In genomic region chr13:27203854-27204253, GRCh38 we compare ENCODE assay signal across 13 cellular contexts. TPM values are rescaled to one million over a fixed set of nuclear protein-coding genes. Genes with fewer than 3 reads are reported as not detected.
A peak's percentile ranks its signal among the peaks of the same experiment; 100 is the strongest.
DNase-seq lines count a peak whose midpoint lies in the region; ATAC-seq and TF ChIP-seq lines count a peak whose summit lies in the region.
"Had no signal": no experiment of that assay in that cellular context is flagged by ENCODE, and none has a peak within 500 bp of the region (broad histone marks: within the 10 kb centered on the region; RNA-seq: fewer than 3 reads in every experiment).

No MANE protein-coding gene starts in this region.

- H3K27ac ChIP-seq in A673 (ENCODE audit: low read depth, low read length, poor library complexity, severe bottlenecking) (no peak overlapping the region), VCaP (no peak overlapping the region), vagina (no peak overlapping the region)

- CTCF ChIA-PET in A673 (lab: Charles Lee) = no interaction called here

- TF ChIP-seq POLR2A in vagina (IDR thresholded peaks at IDR 0.05) = no peak

- no TSS peak for BruUV-seq in A673 (replicated peaks; lab: Mats Ljungman, UMichigan)

- no peaks in the 10 kb centered on the region for H3K9me3 ChIP-seq in A673 (ENCODE audit: low read depth, low read length, poor library complexity, severe bottlenecking)
- H3K9me3 ChIP-seq in vagina = no peaks in the 10 kb centered on the region

- H3K4me3 ChIP-seq in A673 (ENCODE audit: low read depth, low read length, poor library complexity, severe bottlenecking) = no peak overlapping the region
- no peak overlapping the region for H3K4me3 ChIP-seq in vagina

- POLR2A ChIA-PET in A673 (lab: Charles Lee; ENCODE audit: low non-redundant PET) = no interaction called here

- ATAC-seq in HG03520 (IDR thresholded peaks at IDR 0.05; ENCODE audit: unreplicated experiment) (no peak), GM21619 (IDR thresholded peaks at IDR 0.05; ENCODE audit: unreplicated experiment) (no peak)
- ATAC-seq: naive thymus-derived CD4-positive, alpha-beta T cell had no signal

- intact Hi-C loops in A673 (cut with micrococcal nuclease; ENCODE audit: unreplicated experiment) (loop anchor here (10.0 kb wide), 1 partner anchor 219 kb away; no protein-coding TSS in a partner anchor), vagina (cut with DNase I) (no loop called here)

- H3K27me3 ChIP-seq in A673 (replicated peaks; ENCODE audit: insufficient read depth, low read depth, low read length, poor library complexity) (peaks cover 6% of the 10 kb centered on the region), vagina (no peaks in the 10 kb centered on the region)

- no peaks in the 10 kb centered on the region for H3K36me3 ChIP-seq in A673 (ENCODE audit: insufficient read depth, low read length, poor library complexity, severe bottlenecking)
- H3K36me3 ChIP-seq in vagina = no peaks in the 10 kb centered on the region

- peaks cover 4% of the 10 kb centered on the region for H3K4me1 ChIP-seq in A673 (ENCODE audit: insufficient read depth, low read length, poor library complexity, severe bottlenecking)
- H3K4me1 ChIP-seq in vagina = no peaks in the 10 kb centered on the region

- DNase-seq in A673 (ENCODE audit: low spot score) (no peak), GM20000 (ENCODE audit: low spot score) (no peak), globus pallidus (ENCODE audit: low spot score) (peak; percentile 2), vagina (ENCODE audit: extremely low spot score in 2 of 2) (no peak)
- DNase-seq in central memory CD4-positive, alpha-beta T cell = no peak
- DNase-seq: activated CD4-positive, CD25-positive, alpha-beta regulatory T cell; activated naive CD8-positive, alpha-beta T cell treated with anti-CD3 and anti-CD28 coated beads for 36 hours; NCI-H510A; stimulated activated CD4-positive, alpha-beta T cell treated with anti-CD3 and anti-CD28 coated beads, Interleukin-4, amount 100 ng/mL, for 1 hour had no signal

- TF ChIP-seq CTCF in A673 (conservative IDR thresholded peaks at IDR 0.05; ENCODE audit: low read depth, low read length) = peak; percentile 23; the same call in 1 of the 2 replicates
- TF ChIP-seq CTCF in GM20000 (IDR thresholded peaks at IDR 0.05; ENCODE audit: extremely low read depth, missing control alignments) = peak; percentile 11
- TF ChIP-seq CTCF in VCaP (conservative IDR thresholded peaks at IDR 0.05) = 0 out of 2 replicates have a peak, but pooled peaks have one; percentile 5
- TF ChIP-seq CTCF in vagina (IDR thresholded peaks at IDR 0.05) = no peak

RNA-seq across cellular contexts. Expression of gene USP12, which starts 32.2 kb away (rescaled TPM):
- total RNA-seq in A673 (2021) (16.6 and 18.2 TPM in 2 replicates), vagina (20.9 TPM)

RNA-seq across cellular contexts. Expression of gene RPL21, which starts 47.5 kb away (rescaled TPM):
- total RNA-seq in A673 (2021) (906 and 986 TPM in 2 replicates), vagina (579 TPM)

Comparison
In these comparisons a context has a peak if more than half of its experiments do, and no peak if none do; other contexts are left out.
1. CTCF ChIP-seq: peak in A673 (single experiment), GM20000 (single experiment) and VCaP (single experiment); none in vagina (0 of 3).